ENCODE assay signal across 1 cellular context in genomic region chr17:59827721-59828477, GRCh38.
TF ChIP-seq lines count a peak whose summit lies in the region.

No MANE protein-coding gene starts in this region.

TF ChIP-seq in GM23338, 12 proteins besides CTCF, POLR2A, EP300 and RAD21 (continued from another document):
- TF ChIP-seq ZNF462 (CRISPR knock-in tag; IDR thresholded peaks at IDR 0.05) (no peak), CREB1 (CRISPR knock-in tag; IDR thresholded peaks at IDR 0.05; ENCODE audit: low read depth) (no peak), ZNF114 (CRISPR knock-in tag; IDR thresholded peaks at IDR 0.05) (no peak)
